27 cellular contexts compared by ENCODE assay signal in the genomic region with DNA sequence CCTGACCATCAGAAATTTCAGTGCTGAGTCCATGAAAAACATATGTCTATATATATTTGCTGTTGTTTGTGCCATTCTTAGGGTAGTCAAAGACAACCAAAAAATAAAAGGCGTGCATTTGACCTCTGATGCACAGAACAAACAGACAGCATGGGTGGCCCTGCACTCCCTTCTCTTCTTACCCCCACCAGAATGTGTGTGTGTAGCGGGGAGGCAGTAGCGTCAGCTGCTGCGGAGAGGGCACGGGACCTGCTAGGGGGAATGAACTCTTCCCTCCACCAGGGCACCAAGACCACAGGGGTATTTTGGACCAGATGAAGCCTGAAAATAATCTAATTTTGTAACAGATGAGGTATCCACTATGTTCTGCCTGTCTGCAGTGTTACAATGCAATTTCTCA.
"Had no signal": no experiment of that assay in that cellular context is flagged by ENCODE, and none has a peak within 500 bp of the region (broad histone marks: within the 10 kb centered on the region; RNA-seq: fewer than 3 reads in every experiment).

No MANE protein-coding gene starts in this region.

- H2AFZ ChIP-seq: neural progenitor cell had no signal

- DNase-seq: heart left ventricle; hypothalamus; immature natural killer cell; left ventricle myocardium inferior; mesendoderm; naive B cell; natural killer cell; nephron progenitor cell; occipital lobe; ovary; psoas muscle; stimulated activated CD4-positive, alpha-beta T cell treated with anti-CD3 and anti-CD28 coated beads, Interleukin-1b, Interleukin-23, amount 100 ng/mL, for 48 hours; stimulated activated CD4-positive, alpha-beta T cell treated with anti-CD3 and anti-CD28 coated beads, Interleukin-2, amount 100 ng/mL, for 48 hours; stimulated activated CD4-positive, alpha-beta T cell treated with anti-CD3 and anti-CD28 coated beads, Interleukin-4, amount 100 ng/mL, for 4 hours; stimulated activated CD8-positive, alpha-beta memory T cell treated with anti-CD3 and anti-CD28 coated beads, Interleukin-4, amount 100 ng/mL, for 48 hours; stimulated activated naive CD4-positive, alpha-beta T cell treated with Interleukin-2 at 50 U/mL for 16 hours; stimulated activated naive CD8-positive, alpha-beta T cell treated with anti-CD3 and anti-CD28 coated beads, Interleukin-15, amount 100 ng/mL, for 72 hours; substantia nigra; transverse colon; upper lobe of left lung had no signal

- H3K4me2 ChIP-seq: neural progenitor cell, smooth muscle cell had no signal

- H3K9ac ChIP-seq: neural progenitor cell had no signal

- H3K27ac ChIP-seq: heart left ventricle, left ventricle myocardium inferior, neural progenitor cell, neutrophil, ovary, psoas muscle, right atrium auricular region, right lobe of liver, transverse colon, upper lobe of left lung had no signal

- H3K4me1 ChIP-seq: neural progenitor cell, psoas muscle, right lobe of liver, transverse colon, upper lobe of left lung had no signal

- H3K4me3 ChIP-seq: heart left ventricle, left ventricle myocardium inferior, lung, neural progenitor cell, ovary, psoas muscle, right atrium auricular region, right lobe of liver, smooth muscle cell, transverse colon, upper lobe of left lung had no signal

- H3K36me3 ChIP-seq: heart left ventricle, left ventricle myocardium inferior, neural progenitor cell, neutrophil, ovary, right atrium auricular region, right lobe of liver, transverse colon, upper lobe of left lung had no signal

- H3K27me3 ChIP-seq: heart left ventricle, neural progenitor cell, neutrophil, ovary, right atrium auricular region, right lobe of liver, transverse colon, upper lobe of left lung had no signal

- H3K9me3 ChIP-seq: heart left ventricle, left ventricle myocardium inferior, neutrophil, ovary, psoas muscle, right atrium auricular region, right lobe of liver, transverse colon, upper lobe of left lung had no signal

- ATAC-seq: heart left ventricle; natural killer cell; psoas muscle; right lobe of liver; stimulated activated memory B cell treated with anti-CD40 and anti-IgM and Interleukin-4, amounts not matched to agents 10 μg/mL and 1 μg/mL and 100 μg/mL, for 72 hours; stimulated activated naive CD8-positive, alpha-beta T cell treated with anti-CD3 and anti-CD28 coated beads, Interleukin-15, amount 100 ng/mL, for 72 hours had no signal
